ENCODE assay signal across 10 cellular contexts in the genomic region with DNA sequence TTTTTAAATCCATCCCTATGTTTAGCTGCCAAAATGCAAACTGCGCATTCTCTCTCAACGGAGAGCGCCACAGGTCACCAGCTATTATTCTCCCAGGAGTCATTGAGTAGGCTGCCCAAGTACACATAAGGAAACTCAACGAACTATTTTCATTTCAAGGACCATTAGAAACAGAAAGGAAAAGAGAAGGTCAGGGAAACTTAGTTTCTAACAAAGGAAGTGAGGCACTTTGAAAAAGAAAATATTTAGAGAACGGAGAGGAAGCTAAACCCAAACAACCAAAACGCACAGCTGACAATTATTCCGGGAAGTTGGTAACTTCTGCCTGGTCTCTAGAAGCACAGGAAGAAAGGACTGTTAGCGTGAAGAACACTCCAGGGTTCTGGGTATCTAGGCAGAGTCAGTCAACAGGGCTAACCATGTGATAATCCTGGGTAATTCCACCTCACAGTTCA.
DNase-seq lines count a peak whose midpoint lies in the region; ATAC-seq and TF ChIP-seq lines count a peak whose summit lies in the region.
"Had no signal": no experiment of that assay in that cellular context is flagged by ENCODE, and none has a peak within 500 bp of the region (broad histone marks: within the 10 kb centered on the region; RNA-seq: fewer than 3 reads in every experiment).

No MANE protein-coding gene starts in this region.

- peak overlapping the region; percentile 32 for H3K4me3 ChIP-seq in coronary artery

- H3K27me3 Mint-ChIP-seq in stimulated activated memory B cell treated with anti-CD40 and anti-IgM and Interleukin-4, amounts not matched to agents 10 μg/mL and 1 μg/mL and 100 μg/mL, for 72 hours, result peaks cover 25% of the 10 kb centered on the region

- TF ChIP-seq CTCF in coronary artery (IDR thresholded peaks at IDR 0.05), result no peak

- no peaks in the 10 kb centered on the region for H3K9me3 Mint-ChIP-seq in stimulated activated memory B cell treated with anti-CD40 and anti-IgM and Interleukin-4, amounts not matched to agents 10 μg/mL and 1 μg/mL and 100 μg/mL, for 72 hours

- DNase-seq in coronary artery (ENCODE audit: low spot score) (no peak), cerebellar cortex (ENCODE audit: low spot score) (no peak)
- DNase-seq: KBM-7, NCI-H2227 treated with DMSO at 0.1 percent for 48 hours, SK-N-SH had no signal

- peak overlapping the region; percentile 21 for H3K4me3 Mint-ChIP-seq in stimulated activated memory B cell treated with anti-CD40 and anti-IgM and Interleukin-4, amounts not matched to agents 10 μg/mL and 1 μg/mL and 100 μg/mL, for 72 hours

- H3K27ac ChIP-seq in coronary artery, result peak overlapping the region; percentile 52 to 72

- ATAC-seq in GM18873 (IDR thresholded peaks at IDR 0.05; ENCODE audit: low FRiP score, unreplicated experiment), result peak; percentile 48
- ATAC-seq in HG02798 (IDR thresholded peaks at IDR 0.05; ENCODE audit: poor library complexity, unreplicated experiment), result peak; percentile 57
- ATAC-seq in stimulated activated memory B cell treated with anti-CD40 and anti-IgM and Interleukin-4, amounts not matched to agents 10 μg/mL and 1 μg/mL and 100 μg/mL, for 72 hours, result no peak
- ATAC-seq in GM21360 (IDR thresholded peaks at IDR 0.05; ENCODE audit: unreplicated experiment), result no peak
- no peak for ATAC-seq in HG03342 (IDR thresholded peaks at IDR 0.05; ENCODE audit: unreplicated experiment)

- peaks cover 15% of the 10 kb centered on the region for H3K4me1 Mint-ChIP-seq in stimulated activated memory B cell treated with anti-CD40 and anti-IgM and Interleukin-4, amounts not matched to agents 10 μg/mL and 1 μg/mL and 100 μg/mL, for 72 hours

- peak overlapping the region; percentile 3 for H3K27ac Mint-ChIP-seq in stimulated activated memory B cell treated with anti-CD40 and anti-IgM and Interleukin-4, amounts not matched to agents 10 μg/mL and 1 μg/mL and 100 μg/mL, for 72 hours

- no peaks in the 10 kb centered on the region for H3K36me3 Mint-ChIP-seq in stimulated activated memory B cell treated with anti-CD40 and anti-IgM and Interleukin-4, amounts not matched to agents 10 μg/mL and 1 μg/mL and 100 μg/mL, for 72 hours

Comparison
In these comparisons a context has a peak if more than half of its experiments do, and no peak if none do; other contexts are left out.
1. ATAC-seq: peak in GM18873 (single experiment) and HG02798 (single experiment); none in stimulated activated memory B cell treated with anti-CD40 and anti-IgM and Interleukin-4, amounts not matched to agents 10 μg/mL and 1 μg/mL and 100 μg/mL, for 72 hours (single experiment), GM21360 (single experiment) and HG03342 (single experiment).